8 cellular contexts compared by ENCODE assay signal in genomic region chr1:2314297-2314802, GRCh38.
DNase-seq lines count a peak whose midpoint lies in the region; ATAC-seq and TF ChIP-seq lines count a peak whose summit lies in the region.

No MANE protein-coding gene starts in this region.

- peak overlapping the region; percentile 64 for H3K9ac ChIP-seq in fibroblast of lung (ENCODE audit: insufficient read depth, low read length)

- no peaks in the 10 kb centered on the region for H3K79me2 ChIP-seq in fibroblast of lung (ENCODE audit: control insufficient read depth, insufficient read depth, low read length)

- in situ Hi-C loops in SK-MEL-5 (cut with HindIII; ENCODE audit: low pct_unique_long_range_greater_than_20kb, low sequenced_read_pairs): no loop called here

- peak overlapping the region in 2 of 10 donors; percentile 18 to 70 for H3K4me3 Mint-ChIP-seq in naive thymus-derived CD4-positive, alpha-beta T cell

- intact Hi-C loops in naive thymus-derived CD4-positive, alpha-beta T cell (cut with micrococcal nuclease): loop anchor here (2.0 to 10.0 kb wide), 2 partner anchors 58 to 70 kb away; no protein-coding TSS in a partner anchor

- peak overlapping the region in 3 of 4 experiments; percentile 9 to 47 (median 13) for H3K4me3 ChIP-seq in fibroblast of lung (replicated peaks in 1 of 4; ENCODE audit: control extremely low read depth in 1 of 4, insufficient read depth in 1 of 4, low read depth in 3 of 4, low read length in 4 of 4)
- no peak overlapping the region for H3K4me3 ChIP-seq in naive thymus-derived CD4-positive, alpha-beta T cell (ENCODE audit: low read length)

- POLR2A ChIA-PET in naive thymus-derived CD4-positive, alpha-beta T cell (lab: Charles Lee): interaction anchor here (1.0 to 2.8 kb wide), 2 partner anchors 13 to 80 kb away, joined by 7 to 12 read pairs; no protein-coding TSS in a partner anchor

- peak overlapping the region in 3 of 9 donors; percentile 73 to 91 (median 83) for H3K27ac Mint-ChIP-seq in naive thymus-derived CD4-positive, alpha-beta T cell

- TF ChIP-seq CTCF in fibroblast of lung (conservative IDR thresholded peaks at IDR 0.05 in 1 of 2, IDR thresholded peaks at IDR 0.05 in 1 of 2; ENCODE audit: low read depth in 1 of 2, low read length in 2 of 2): no peak

- H3K27ac ChIP-seq in fibroblast of lung (ENCODE audit: insufficient read depth, low read length): peak overlapping the region; percentile 54
- H3K27ac ChIP-seq in naive thymus-derived CD4-positive, alpha-beta T cell (ENCODE audit: low read depth, low read length): peak overlapping the region; percentile 72

- CTCF ChIA-PET in naive thymus-derived CD4-positive, alpha-beta T cell (lab: Charles Lee): interaction anchor here (0.8 to 2.7 kb wide), 4 partner anchors 15 to 119 kb away, joined by 3 to 20 read pairs (median 4); partner anchors contain the start of gene FAAP20

- no peaks in the 10 kb centered on the region for H4K20me1 ChIP-seq in fibroblast of lung (ENCODE audit: control insufficient read depth, extremely low read depth, insufficient read depth, low read length)

- H3K27me3 Mint-ChIP-seq in naive thymus-derived CD4-positive, alpha-beta T cell: no peaks in the 10 kb centered on the region

- no peak overlapping the region for H2AFZ ChIP-seq in fibroblast of lung (ENCODE audit: low read length)

- H3K36me3 Mint-ChIP-seq in naive thymus-derived CD4-positive, alpha-beta T cell: no peaks in the 10 kb centered on the region

- ATAC-seq in naive thymus-derived CD4-positive, alpha-beta T cell: peak; percentile 15
- ATAC-seq in GM21390 (IDR thresholded peaks at IDR 0.05; ENCODE audit: unreplicated experiment): no peak
- no peak for ATAC-seq in GM21619 (IDR thresholded peaks at IDR 0.05; ENCODE audit: unreplicated experiment)
- ATAC-seq in HG02885 (IDR thresholded peaks at IDR 0.05; ENCODE audit: poor library complexity, unreplicated experiment): no peak

- DNase-seq in NCI-H510A treated with DMSO at 0.1 percent for 48 hours (lab: John Stamatoyannopoulos, UW) (peak; percentile 40), NCI-H510A (lab: John Stamatoyannopoulos, UW) (no peak), SK-MEL-5 (ENCODE audit: low read depth, low spot score) (peak; percentile 26), fibroblast of lung (ENCODE audit: low read depth in 2 of 2) (peak; percentile 55 to 64)
- DNase-seq in naive thymus-derived CD4-positive, alpha-beta T cell: peak in 3 of 9 donors; percentile 24 to 37 (median 33)

- H3K4me1 ChIP-seq in fibroblast of lung (ENCODE audit: control insufficient read depth, extremely low read depth, insufficient read depth, low read length): peaks cover 15% of the 10 kb centered on the region
- H3K4me1 ChIP-seq in naive thymus-derived CD4-positive, alpha-beta T cell (ENCODE audit: control insufficient read depth in 2 of 2, insufficient read depth in 2 of 2, low read length in 2 of 2): peaks cover 29 to 42% of the 10 kb centered on the region in 2 donors

- no peaks in the 10 kb centered on the region for H3K36me3 ChIP-seq in fibroblast of lung (ENCODE audit: control insufficient read depth, insufficient read depth, low read length)
- no peaks in the 10 kb centered on the region for H3K36me3 ChIP-seq in naive thymus-derived CD4-positive, alpha-beta T cell (ENCODE audit: control insufficient read depth in 2 of 3, insufficient read depth in 3 of 3, low read length in 3 of 3)

- H3K27me3 ChIP-seq in fibroblast of lung (ENCODE audit: control insufficient read depth, insufficient read depth, low read length): no peaks in the 10 kb centered on the region
- H3K27me3 ChIP-seq in naive thymus-derived CD4-positive, alpha-beta T cell (ENCODE audit: control insufficient read depth in 2 of 2, insufficient read depth in 2 of 2, low read length in 2 of 2): no peaks in the 10 kb centered on the region

- H3K9me3 ChIP-seq in fibroblast of lung (ENCODE audit: control insufficient read depth, insufficient read depth, low read depth, low read length): no peaks in the 10 kb centered on the region
- no peaks in the 10 kb centered on the region for H3K9me3 ChIP-seq in naive thymus-derived CD4-positive, alpha-beta T cell (ENCODE audit: control insufficient read depth in 2 of 3, low read length in 3 of 3)

- H3K4me2 ChIP-seq in fibroblast of lung (ENCODE audit: extremely low read depth, insufficient read depth, low read length): peak overlapping the region; percentile 21

- peaks cover 5 to 19% (median 12%) of the 10 kb centered on the region in 7 donors for H3K4me1 Mint-ChIP-seq in naive thymus-derived CD4-positive, alpha-beta T cell

- H3K9me3 Mint-ChIP-seq in naive thymus-derived CD4-positive, alpha-beta T cell: no peaks in the 10 kb centered on the region
